Comparison of ENCODE assay signal across 9 cellular contexts in genomic region chr5:6716634-6717149, GRCh38. TPM values are rescaled to one million over a fixed set of nuclear protein-coding genes. Genes with fewer than 3 reads are reported as not detected.
DNase-seq lines count a peak whose midpoint lies in the region; ATAC-seq, FAIRE-seq and TF ChIP-seq lines count a peak whose summit lies in the region.
"Had no signal": no experiment of that assay in that cellular context is flagged by ENCODE, and none has a peak within 500 bp of the region (broad histone marks: within the 10 kb centered on the region; RNA-seq: fewer than 3 reads in every experiment).

No MANE protein-coding gene starts in this region.

- no peak for DNase-seq in CD4-positive, alpha-beta T cell
- peak; percentile 14 for DNase-seq in colonic mucosa
- DNase-seq in neural progenitor cell (ENCODE audit: low spot score), result no peak
- DNase-seq in NCI-H510A (lab: John Stamatoyannopoulos, UW), result no peak
- DNase-seq in hippocampal formation (lab: John Stamatoyannopoulos, UW), result no peak
- no peak for DNase-seq in GM12892 (ENCODE audit: insufficient read length)
- DNase-seq: nucleus accumbens had no signal

- peaks cover 73% of the 10 kb centered on the region for H4K20me1 ChIP-seq in neural progenitor cell (ENCODE audit: low read depth)

- H3K27me3 ChIP-seq in CD4-positive, alpha-beta T cell (ENCODE audit: control insufficient read depth, insufficient read depth, low read length), result no peaks in the 10 kb centered on the region
- H3K27me3 ChIP-seq in colonic mucosa (no peaks in the 10 kb centered on the region), neural progenitor cell (peaks cover 2% of the 10 kb centered on the region)

- H3K4me1 Mint-ChIP-seq in CD4-positive, alpha-beta T cell (ENCODE audit: low read depth), result peaks cover 74% of the 10 kb centered on the region
- H3K4me1 Mint-ChIP-seq in neural progenitor cell, result peaks cover 69% of the 10 kb centered on the region

- peaks cover 15% of the 10 kb centered on the region for H3F3A ChIP-seq in neural progenitor cell (ENCODE audit: low read depth)

- no peaks in the 10 kb centered on the region for H3K27me3 Mint-ChIP-seq in CD4-positive, alpha-beta T cell
- H3K27me3 Mint-ChIP-seq in neural progenitor cell (ENCODE audit: insufficient read depth, low read depth), result no peaks in the 10 kb centered on the region

- peaks cover 76% of the 10 kb centered on the region for H3K79me2 ChIP-seq in neural progenitor cell (ENCODE audit: low read depth)

- H3K4me3 ChIP-seq in colonic mucosa (no peak overlapping the region), neural progenitor cell (no peak overlapping the region)

- intact Hi-C loops in CD4-positive, alpha-beta T cell (cut with DNase I, micrococcal nuclease), result loop anchor here in 1 of 2 experiments (2.0 to 10.0 kb wide), 3 partner anchors 28 to 1222 kb away; no protein-coding TSS in a partner anchor
- intact Hi-C loops in colonic mucosa (cut with DNase I), result loop anchor here (10.0 kb wide), 1 partner anchor 1292 kb away; the partner anchor contains the start of gene ICE1

- CTCF ChIA-PET in CD4-positive, alpha-beta T cell (lab: Charles Lee), result interaction anchor here (1.1 kb wide), 1 partner anchor 15 kb away, joined by 3 read pairs; no protein-coding TSS in a partner anchor

- H3K36me3 Mint-ChIP-seq in CD4-positive, alpha-beta T cell (ENCODE audit: low read depth), result peaks cover 33% of the 10 kb centered on the region
- H3K36me3 Mint-ChIP-seq in neural progenitor cell, result peaks cover 21% of the 10 kb centered on the region

- peaks cover 19% of the 10 kb centered on the region for H3K4me1 ChIP-seq in colonic mucosa
- H3K4me1 ChIP-seq in neural progenitor cell, result peaks cover 24% of the 10 kb centered on the region

- TF ChIP-seq POLR2A in GM12892 (IDR thresholded peaks at IDR 0.05; ENCODE audit: low read depth, low read length), result no peak; the same call in 1 of the 2 replicates

- H3K9ac ChIP-seq in colonic mucosa (ENCODE audit: low read depth in 2 of 2, low read length in 2 of 2), result peak overlapping the region in 1 of 2 donors; percentile 47
- H3K9ac ChIP-seq in neural progenitor cell, result no peak overlapping the region

- POLR2A ChIA-PET in CD4-positive, alpha-beta T cell (lab: Charles Lee), result interaction anchor here (1.0 to 2.6 kb wide), 5 partner anchors 13 to 84 kb away, joined by 3 to 12 read pairs (median 5); partner anchors contain the start of genes NSUN2 and SRD5A1

- H3K36me3 ChIP-seq in KOPT-K1 (ENCODE audit: insufficient read depth, low read length) (peaks cover 47% of the 10 kb centered on the region), colonic mucosa (no peaks in the 10 kb centered on the region), neural progenitor cell (no peaks in the 10 kb centered on the region)

- TF ChIP-seq CTCF in CD4-positive, alpha-beta T cell (IDR thresholded peaks at IDR 0.05), result no peak
- TF ChIP-seq CTCF in colonic mucosa (IDR thresholded peaks at IDR 0.05), result no peak
- no peak for TF ChIP-seq CTCF in neural progenitor cell (IDR thresholded peaks at IDR 0.05)

- no peak overlapping the region for H2AFZ ChIP-seq in neural progenitor cell (replicated peaks)

- peak overlapping the region; percentile 96 for H3K4me3 Mint-ChIP-seq in CD4-positive, alpha-beta T cell
- H3K4me3 Mint-ChIP-seq in neural progenitor cell, result peak overlapping the region; percentile 92

- no peaks in the 10 kb centered on the region for H3K9me3 Mint-ChIP-seq in CD4-positive, alpha-beta T cell
- no peaks in the 10 kb centered on the region for H3K9me3 Mint-ChIP-seq in neural progenitor cell

- H3K9me3 ChIP-seq in CD4-positive, alpha-beta T cell (ENCODE audit: control insufficient read depth, low read length), result no peaks in the 10 kb centered on the region
- H3K9me3 ChIP-seq in KOPT-K1 (ENCODE audit: insufficient read depth, low read length, poor library complexity, severe bottlenecking), result no peaks in the 10 kb centered on the region
- no peaks in the 10 kb centered on the region for H3K9me3 ChIP-seq in colonic mucosa
- no peaks in the 10 kb centered on the region for H3K9me3 ChIP-seq in neural progenitor cell (ENCODE audit: low read depth)

- no peak for ATAC-seq in CD4-positive, alpha-beta T cell (ENCODE audit: poor library complexity)
- no peak for ATAC-seq in GM19397 (IDR thresholded peaks at IDR 0.05; ENCODE audit: unreplicated experiment)

- peak overlapping the region; percentile 94 for H3K27ac Mint-ChIP-seq in CD4-positive, alpha-beta T cell
- H3K27ac Mint-ChIP-seq in neural progenitor cell, result no peak overlapping the region

- H3K27ac ChIP-seq in CD4-positive, alpha-beta T cell (ENCODE audit: low read depth, low read length), result no peak overlapping the region
- peak overlapping the region; percentile 0 for H3K27ac ChIP-seq in KOPT-K1 (ENCODE audit: low read depth, low read length, poor library complexity, severe bottlenecking)
- no peak overlapping the region for H3K27ac ChIP-seq in colonic mucosa
- H3K27ac ChIP-seq in neural progenitor cell, result no peak overlapping the region

- FAIRE-seq in GM12892 (lab: Jason Lieb, UNC), result no peak

- peak overlapping the region; percentile 97 for H3K4me2 ChIP-seq in neural progenitor cell

RNA-seq across cellular contexts. Expression of gene TENT4A, which starts 3.5 kb away (rescaled TPM):
- total RNA-seq in CD4-positive, alpha-beta T cell, result 10 to 100 TPM; 49.2 to 51.9 TPM
- total RNA-seq in colonic mucosa (10 to 100 TPM; 17.1 to 21.9 TPM), neural progenitor cell (ENCODE audit: low replicate concordance) (20.9 and 22.4 TPM in 2 replicates)
- polyA plus RNA-seq in GM12892 (2012; ENCODE audit: missing spikeins), result 18.4 TPM
